Comparison of ENCODE assay signal across 24 cellular contexts in genomic region chr1:8176279-8176678, GRCh38.
"Had no signal": no experiment of that assay in that cellular context is flagged by ENCODE, and none has a peak within 500 bp of the region (broad histone marks: within the 10 kb centered on the region; RNA-seq: fewer than 3 reads in every experiment).

No MANE protein-coding gene starts in this region.

- H3K36me3 ChIP-seq: breast epithelium, colonic mucosa, MG63, Peyer's patch had no signal

- H3K4me3 ChIP-seq: breast epithelium, colonic mucosa, MG63, Peyer's patch had no signal

- DNase-seq: activated CD4-positive, alpha-beta T cell treated with anti-CD3 and anti-CD28 coated beads for 1 hour; activated CD4-positive, alpha-beta T cell treated with anti-CD3 and anti-CD28 coated beads, Interleukin-2, amount 10 ng/mL, durations not matched to agents 24 days and 14 days; activated CD4-positive, alpha-beta T cell treated with anti-CD3 and anti-CD28 coated beads, Interleukin-2, amount 50 U/mL, for 48 hours; activated CD8-positive, alpha-beta memory T cell treated with anti-CD3 and anti-CD28 coated beads, Interleukin-2, amount 10 ng/mL, durations not matched to agents 7 days and 5 days; activated effector memory CD4-positive, alpha-beta T cell treated with Interleukin-2 at 50 U/mL for 16 hours; activated naive CD4-positive, alpha-beta T cell; activated T-cell treated with anti-CD3 and anti-CD28 coated beads, Interleukin-2, amount 50 U/mL, for 24 hours; caudate nucleus; colonic mucosa; MG63; MV-4-11; NCI-H1092 treated with DMSO at 0.1 percent for 48 hours; NCI-H1417 treated with DMSO at 0.1 percent for 48 hours; NCI-H1694; NCI-H2029; NCI-H2107; NCI-H446; NCI-H526 treated with DMSO at 0.1 percent for 48 hours; NCI-H82; OCI-M1; Peyer's patch; SHP77 had no signal

- H3K9me3 ChIP-seq: colonic mucosa, Peyer's patch had no signal

- H3K27me3 ChIP-seq: breast epithelium, colonic mucosa, MG63, Peyer's patch had no signal

- H3K4me1 ChIP-seq: breast epithelium, colonic mucosa had no signal

- ATAC-seq: activated CD8-positive, alpha-beta memory T cell treated with anti-CD3 and anti-CD28 coated beads, Interleukin-2, amount 10 ng/mL, durations not matched to agents 7 days and 5 days; WTC11 had no signal

- H3K27ac ChIP-seq: breast epithelium, colonic mucosa, Peyer's patch had no signal
